Comparison of ENCODE assay signal across 35 cellular contexts in genomic region chr1:184445997-184446396, GRCh38.
"Had no signal": no experiment of that assay in that cellular context is flagged by ENCODE, and none has a peak within 500 bp of the region (broad histone marks: within the 10 kb centered on the region; RNA-seq: fewer than 3 reads in every experiment).

No MANE protein-coding gene starts in this region.

- H3K9ac ChIP-seq: KMS-11 had no signal

- H3K27ac ChIP-seq: KMS-11 had no signal

- DNase-seq: Karpas-422, Kasumi-1, KBM-7, KG1, MG63, MM.1S, MV-4-11, NCI-H1048, NCI-H1092, NCI-H1092 treated with DMSO at 0.1 percent for 48 hours, NCI-H1105, NCI-H1105 treated with DMSO at 0.1 percent for 48 hours, NCI-H1417, NCI-H1417 treated with DMSO at 0.1 percent for 48 hours, NCI-H1436, NCI-H1436 treated with DMSO at 0.1 percent for 48 hours, NCI-H146, NCI-H1694, NCI-H1694 treated with DMSO at 0.1 percent for 48 hours, NCI-H187, NCI-H187 treated with DMSO at 0.1 percent for 48 hours, NCI-H1930, NCI-H2029, NCI-H2029 treated with DMSO at 0.1 percent for 48 hours, NCI-H2081, NCI-H2081 treated with DMSO at 0.1 percent for 48 hours, NCI-H2107, NCI-H2171, NCI-H2171 treated with DMSO at 0.1 percent for 48 hours, NCI-H2227 treated with DMSO at 0.1 percent for 48 hours, NCI-H226, NCI-H345, NCI-H446, NCI-H446 treated with DMSO at 0.1 percent for 48 hours had no signal

- H3K36me3 ChIP-seq: MG63 had no signal

- H3K9me3 ChIP-seq: MG63 had no signal

- H3K4me3 ChIP-seq: MG63 had no signal

- H3K4me2 ChIP-seq: KMS-11 had no signal

- H3K27me3 ChIP-seq: MG63 had no signal
